7 cellular contexts compared by ENCODE assay signal in the genomic region with DNA sequence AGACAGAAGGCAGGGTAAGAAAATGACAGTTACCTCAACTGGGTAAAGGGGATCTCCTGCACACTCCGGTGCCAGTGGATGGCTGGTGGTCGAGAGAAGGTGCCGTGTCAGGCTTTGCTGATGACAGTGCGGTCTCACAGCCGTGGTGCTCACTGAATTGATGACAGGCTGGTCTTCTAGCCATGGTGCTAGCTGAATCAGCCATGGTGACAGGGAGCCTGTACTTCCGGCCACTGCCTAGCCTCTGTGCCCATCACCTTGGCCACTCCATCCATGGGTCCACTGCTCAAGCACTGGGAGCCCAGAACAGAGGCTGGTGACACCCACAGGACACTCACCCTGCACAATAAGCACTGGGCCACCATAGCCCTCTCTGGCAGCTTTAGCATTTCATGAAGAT.
"Had no signal": no experiment of that assay in that cellular context is flagged by ENCODE, and none has a peak within 500 bp of the region (broad histone marks: within the 10 kb centered on the region; RNA-seq: fewer than 3 reads in every experiment).

No MANE protein-coding gene starts in this region.

- H3K27ac Mint-ChIP-seq: IgD-negative memory B cell had no signal

- H3K9ac ChIP-seq: GM23248 had no signal

- H3K27me3 Mint-ChIP-seq: IgD-negative memory B cell had no signal

- H3K27ac ChIP-seq: GM23248 had no signal

- H3K4me1 Mint-ChIP-seq: IgD-negative memory B cell had no signal

- DNase-seq: GM23248, GOT3, H7, KBM-7 had no signal

- H3K9me3 ChIP-seq: HAP-1 had no signal

- H3K36me3 Mint-ChIP-seq: IgD-negative memory B cell had no signal

- H3K36me3 ChIP-seq: HAP-1 had no signal

- H3K4me1 ChIP-seq: HAP-1 had no signal

- H3K4me3 ChIP-seq: GM23248, HAP-1 had no signal

- ATAC-seq: HCT116 had no signal

- H2AFZ ChIP-seq: GM23248 had no signal

- H3K4me3 Mint-ChIP-seq: IgD-negative memory B cell had no signal
